In the genomic region with DNA sequence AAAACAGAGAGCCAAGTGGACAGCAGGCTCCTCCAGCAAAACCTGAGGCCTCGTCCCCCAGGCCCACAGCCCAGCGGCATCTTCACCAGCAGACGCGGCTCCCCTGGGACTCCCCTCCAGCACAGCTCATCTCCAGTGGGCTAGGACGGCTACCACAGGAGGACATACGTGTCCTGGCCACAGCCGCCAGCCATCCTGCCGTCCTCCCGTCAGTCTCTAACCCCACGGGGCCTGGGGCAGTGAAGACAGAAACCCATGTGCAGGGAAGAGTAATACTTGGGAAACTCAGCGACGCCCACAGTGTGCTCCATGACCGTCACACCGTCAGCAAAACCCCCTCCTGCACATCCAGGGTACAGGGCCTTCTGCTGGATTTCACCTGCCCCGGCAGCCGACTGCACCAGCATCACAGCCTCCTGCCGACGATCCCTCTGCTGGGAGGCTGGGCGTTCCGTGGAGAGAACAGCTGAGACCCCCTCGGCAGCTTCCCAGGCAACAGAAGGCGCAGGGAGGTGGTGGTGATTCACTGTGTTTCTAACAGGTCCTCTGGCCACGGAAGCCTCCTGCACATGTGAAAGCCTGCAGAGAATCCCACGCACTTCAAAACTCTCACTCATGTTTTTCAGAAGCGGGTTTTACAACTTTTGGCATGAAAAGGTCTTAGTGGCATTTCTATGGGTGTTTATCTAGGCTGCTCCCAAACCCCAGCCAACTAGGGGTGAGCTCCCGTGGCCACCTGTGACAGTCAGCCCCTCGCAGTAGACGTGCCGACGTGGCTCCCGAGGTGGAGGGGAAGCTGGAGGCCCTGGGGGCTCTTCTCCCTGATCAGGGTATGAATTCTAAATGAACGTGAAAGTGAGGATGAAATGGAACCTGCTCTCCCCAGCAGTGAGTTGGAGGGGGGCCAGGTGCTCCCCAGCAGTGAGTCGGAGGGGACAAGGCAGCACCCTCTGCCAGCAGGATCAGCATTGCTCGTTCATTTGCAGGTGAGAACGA, we compare ENCODE assay signal across 16 cellular contexts.
DNase-seq lines count a peak whose midpoint lies in the region; ATAC-seq and TF ChIP-seq lines count a peak whose summit lies in the region.
"Had no signal": no experiment of that assay in that cellular context is flagged by ENCODE, and none has a peak within 500 bp of the region (broad histone marks: within the 10 kb centered on the region; RNA-seq: fewer than 3 reads in every experiment).

No MANE protein-coding gene starts in this region.

- H3K4me1 ChIP-seq in left ventricle myocardium inferior (no peaks in the 10 kb centered on the region), left lung (no peaks in the 10 kb centered on the region), ascending aorta (no peaks in the 10 kb centered on the region)
- H3K4me1 ChIP-seq: SJCRH30 had no signal

- H3K36me3 ChIP-seq in left ventricle myocardium inferior (no peaks in the 10 kb centered on the region), left lung (no peaks in the 10 kb centered on the region), ascending aorta (no peaks in the 10 kb centered on the region)
- H3K36me3 ChIP-seq: SJCRH30 had no signal

- ATAC-seq in Right ventricle myocardium inferior (peak; percentile 20), left lung (no peak), HG03460 (IDR thresholded peaks at IDR 0.05; ENCODE audit: unreplicated experiment) (no peak), HG03095 (IDR thresholded peaks at IDR 0.05; ENCODE audit: unreplicated experiment) (no peak)
- ATAC-seq: Panc1 had no signal

- H3K9me3 ChIP-seq in left ventricle myocardium inferior (replicated peaks) (no peaks in the 10 kb centered on the region), left lung (no peaks in the 10 kb centered on the region), ascending aorta (no peaks in the 10 kb centered on the region)
- H3K9me3 ChIP-seq: SJCRH30 had no signal

- intact Hi-C loops in Right ventricle myocardium inferior (cut with DNase I) (no loop called here), left ventricle myocardium inferior (cut with micrococcal nuclease) (no loop called here), left lung (cut with DNase I) (no loop called here), posterior cingulate gyrus (cut with DNase I) (no loop called here), ascending aorta (cut with DNase I) (no loop called here)

- DNase-seq in Right ventricle myocardium inferior (ENCODE audit: missing footprints) (no peak), left ventricle myocardium inferior (no peak), left lung (peak; percentile 28 to 75), posterior cingulate gyrus (peak in 8 of 10 donors; percentile 30 to 92 (median 64)), globus pallidus (ENCODE audit: low spot score) (no peak), ascending aorta (ENCODE audit: low spot score in 2 of 2) (no peak)
- DNase-seq: Kasumi-1; NCI-H1436 treated with DMSO at 0.1 percent for 48 hours; NCI-H1930; NCI-H226; NCI-H524; NK-92 treated with Interleukin-12 subunit alpha and Interleukin-12 subunit beta, amount 100 ng/mL, for 24 hours; SJCRH30 had no signal

- TF ChIP-seq CTCF in left ventricle myocardium inferior (IDR thresholded peaks at IDR 0.05; ENCODE audit: borderline replicate concordance) (no peak), left lung (IDR thresholded peaks at IDR 0.05) (no peak), ascending aorta (IDR thresholded peaks at IDR 0.05) (no peak)

- H3K27me3 ChIP-seq in left ventricle myocardium inferior (ENCODE audit: low read depth) (peaks cover 47% of the 10 kb centered on the region), left lung (peaks cover 0 to 6% of the 10 kb centered on the region in 2 donors), ascending aorta (no peaks in the 10 kb centered on the region)

- no peak overlapping the region for H3K27ac ChIP-seq in left ventricle myocardium inferior (replicated peaks)
- no peak overlapping the region for H3K27ac ChIP-seq in left lung
- no peak overlapping the region for H3K27ac ChIP-seq in ascending aorta
- H3K27ac ChIP-seq: SJCRH30 had no signal

- no peak overlapping the region for H3K4me3 ChIP-seq in left ventricle myocardium inferior
- H3K4me3 ChIP-seq in left lung = no peak overlapping the region
- H3K4me3 ChIP-seq in ascending aorta = no peak overlapping the region
- H3K4me3 ChIP-seq: SJCRH30 had no signal

Comparison
In these comparisons a context has a peak if more than half of its experiments do, and no peak if none do; other contexts are left out.
1. DNase-seq: peak in left lung (2 of 2) and posterior cingulate gyrus (8 of 10); none in Right ventricle myocardium inferior (single experiment), left ventricle myocardium inferior (single experiment), globus pallidus (single experiment) and ascending aorta (0 of 2).